In the genomic region with DNA sequence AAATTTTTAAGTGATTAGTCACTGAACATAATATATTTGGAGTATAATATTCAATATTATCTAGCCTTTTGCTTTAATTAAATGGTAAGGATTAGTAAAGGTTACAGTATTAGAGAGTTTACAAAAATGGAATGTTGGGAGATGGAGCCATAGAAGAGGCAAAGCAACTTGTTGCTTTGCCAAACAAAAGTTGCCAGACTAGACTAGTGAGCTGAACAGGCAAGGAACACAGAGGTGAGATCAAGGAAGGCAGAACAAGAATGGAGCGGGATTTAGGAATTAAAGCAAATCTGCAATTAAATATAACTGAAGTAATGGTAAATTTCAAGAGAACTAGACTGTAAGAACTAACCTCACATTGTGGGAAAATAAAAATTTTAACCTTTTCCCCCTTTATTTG, we compare ENCODE assay signal across 11 cellular contexts. TPM values are rescaled to one million over a fixed set of nuclear protein-coding genes. Genes with fewer than 3 reads are reported as not detected.
DNase-seq lines count a peak whose midpoint lies in the region; ATAC-seq and TF ChIP-seq lines count a peak whose summit lies in the region.
"Had no signal": no experiment of that assay in that cellular context is flagged by ENCODE, and none has a peak within 500 bp of the region (broad histone marks: within the 10 kb centered on the region; RNA-seq: fewer than 3 reads in every experiment).

No MANE protein-coding gene starts in this region.

- peaks cover 50% of the 10 kb centered on the region for H4K20me1 ChIP-seq in OCI-LY3 (ENCODE audit: insufficient read depth, low read length)

- no peak for ATAC-seq in effector memory CD8-positive, alpha-beta T cell (replicated peaks)
- no peak for ATAC-seq in GM21737 (IDR thresholded peaks at IDR 0.05; ENCODE audit: unreplicated experiment)

- H3K27ac Mint-ChIP-seq in effector memory CD8-positive, alpha-beta T cell: peak overlapping the region; percentile 94 to 96

- H3K4me2 ChIP-seq in OCI-LY3 (ENCODE audit: low read length) (peak overlapping the region; percentile 90), skeletal muscle satellite cell (ENCODE audit: low read length) (peak overlapping the region; percentile 85)

- H2AFZ ChIP-seq in OCI-LY3 (ENCODE audit: low read depth, low read length): no peak overlapping the region

- H3K27me3 Mint-ChIP-seq in effector memory CD8-positive, alpha-beta T cell: no peaks in the 10 kb centered on the region

- H3K27ac ChIP-seq in OCI-LY3 (ENCODE audit: low read length): peak overlapping the region; percentile 96

- H3K9ac ChIP-seq in OCI-LY3 (ENCODE audit: low read length) (peak overlapping the region; percentile 100; the same call in 1 of the 2 replicates), skeletal muscle satellite cell (ENCODE audit: low read depth, low read length) (peak overlapping the region; percentile 100)

- H3K9me3 Mint-ChIP-seq in effector memory CD8-positive, alpha-beta T cell: no peaks in the 10 kb centered on the region

- H3K79me2 ChIP-seq in OCI-LY3 (ENCODE audit: low read length): peaks cover 75% of the 10 kb centered on the region

- DNase-seq in DMS 273 (lab: John Stamatoyannopoulos, UW; ENCODE audit: unreplicated experiment) (peak; percentile 9), DMS 273 treated with DMSO at 0.1 percent for 48 hours (lab: John Stamatoyannopoulos, UW) (no peak), NCI-H446 (lab: John Stamatoyannopoulos, UW) (no peak), foreskin melanocyte (no peak)
- DNase-seq in effector memory CD8-positive, alpha-beta T cell: no peak
- DNase-seq: 8988T, adrenal gland had no signal

- H3K27me3 ChIP-seq in OCI-LY3 (ENCODE audit: low read depth, low read length) (no peaks in the 10 kb centered on the region), skeletal muscle satellite cell (ENCODE audit: control insufficient read depth, insufficient read depth, low read length) (no peaks in the 10 kb centered on the region)
- H3K27me3 ChIP-seq: adrenal gland had no signal

- TF ChIP-seq CTCF in OCI-LY3 (IDR thresholded peaks at IDR 0.05; ENCODE audit: low read depth, low read length): no peak

- peaks cover 50% of the 10 kb centered on the region for H3K36me3 Mint-ChIP-seq in effector memory CD8-positive, alpha-beta T cell (ENCODE audit: insufficient read depth)

- H3K4me3 Mint-ChIP-seq in effector memory CD8-positive, alpha-beta T cell: peak overlapping the region; percentile 79 to 90

- H3K9me3 ChIP-seq in OCI-LY3 (ENCODE audit: insufficient read depth, low read length) (no peaks in the 10 kb centered on the region), skeletal muscle satellite cell (replicated peaks; ENCODE audit: low read length) (no peaks in the 10 kb centered on the region)
- H3K9me3 ChIP-seq: adrenal gland, HAP-1 had no signal

- H3K4me1 ChIP-seq in OCI-LY3 (ENCODE audit: low read length) (peaks cover 36% of the 10 kb centered on the region), skeletal muscle satellite cell (ENCODE audit: control insufficient read depth, insufficient read depth, low read length) (peaks cover 19% of the 10 kb centered on the region)

- peaks cover 30 to 45% of the 10 kb centered on the region in 2 donors for H3K4me1 Mint-ChIP-seq in effector memory CD8-positive, alpha-beta T cell (ENCODE audit: low read depth in 2 of 2)

- H3K36me3 ChIP-seq in OCI-LY3 (replicated peaks; ENCODE audit: low read depth, low read length): peaks cover 43% of the 10 kb centered on the region
- peaks cover 28% of the 10 kb centered on the region for H3K36me3 ChIP-seq in skeletal muscle satellite cell (ENCODE audit: insufficient read depth, low read length)

- H3K4me3 ChIP-seq in OCI-LY3 (ENCODE audit: low read length) (peak overlapping the region; percentile 98), skeletal muscle satellite cell (ENCODE audit: low read length) (peak overlapping the region; percentile 23)
- H3K4me3 ChIP-seq: HAP-1 had no signal

RNA-seq across cellular contexts. Expression of gene ARF6, which starts 5.1 kb away (rescaled TPM):
- 67.9 and 81.0 TPM in 2 replicates for total RNA-seq in skeletal muscle satellite cell (2012; rRNA removed)

RNA-seq across cellular contexts. Expression of gene NEMF, which starts 45.4 kb away (rescaled TPM):
- 40.3 and 40.4 TPM in 2 replicates for total RNA-seq in skeletal muscle satellite cell (2012; rRNA removed)
